ENCODE assay signal across 9 cellular contexts in the genomic region with DNA sequence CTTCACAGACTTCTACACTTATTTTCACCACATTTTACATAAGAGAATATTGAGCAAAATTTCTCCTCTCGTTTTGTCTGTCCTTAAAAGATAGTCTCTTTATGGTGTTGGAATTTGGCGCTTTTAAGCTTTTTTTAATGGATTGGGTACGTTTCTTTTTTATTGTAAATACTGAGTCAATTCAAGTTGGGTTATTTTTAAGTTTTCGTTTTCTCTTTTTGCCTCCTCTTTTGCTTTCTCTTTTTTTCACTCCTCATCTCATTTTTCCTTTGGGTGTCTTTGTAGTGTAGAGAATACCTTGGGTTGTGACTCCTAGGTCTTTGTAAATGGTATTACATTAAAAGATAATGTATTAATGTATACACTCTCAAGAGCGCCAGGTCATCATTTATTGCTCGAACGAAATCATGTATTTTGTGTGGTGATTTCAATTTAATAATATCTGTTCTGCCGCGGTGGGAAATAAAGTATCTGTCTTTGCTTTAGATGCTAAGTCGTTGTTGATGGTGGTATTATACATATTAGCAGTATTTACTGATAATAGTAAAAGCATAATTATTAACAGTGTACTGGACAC. TPM values are rescaled to one million over a fixed set of nuclear protein-coding genes. Genes with fewer than 3 reads are reported as not detected.
DNase-seq lines count a peak whose midpoint lies in the region; ATAC-seq and TF ChIP-seq lines count a peak whose summit lies in the region.
"Had no signal": no experiment of that assay in that cellular context is flagged by ENCODE, and none has a peak within 500 bp of the region (broad histone marks: within the 10 kb centered on the region; RNA-seq: fewer than 3 reads in every experiment).

No MANE protein-coding gene starts in this region.

- TF ChIP-seq CTCF in 22Rv1 (IDR thresholded peaks at IDR 0.05) (no peak), choroid plexus epithelial cell (conservative IDR thresholded peaks at IDR 0.05; ENCODE audit: low read depth, low read length) (no peak), mucosa of descending colon (IDR thresholded peaks at IDR 0.05) (no peak)

- no peaks in the 10 kb centered on the region for H3K36me3 ChIP-seq in mucosa of descending colon (ENCODE audit: low read depth)

- peak; percentile 1 for DNase-seq in HT-29 (ENCODE audit: low spot score)
- DNase-seq in choroid plexus epithelial cell (ENCODE audit: low read depth): no peak
- DNase-seq in mucosa of descending colon: no peak
- no peak for DNase-seq in activated CD4-positive, CD25-positive, alpha-beta regulatory T cell treated with anti-CD3 and anti-CD28 coated beads, Interleukin-2, amount 50 U/mL, for 72 hours
- no peak for DNase-seq in OCI-M1 (lab: John Stamatoyannopoulos, UW)
- DNase-seq in kidney tubule cell (ENCODE audit: low spot score): no peak
- no peak for DNase-seq in T-helper 9 cell
- DNase-seq: NCI-H2081 treated with DMSO at 0.1 percent for 48 hours had no signal

- no peak for ATAC-seq in mucosa of descending colon

- H3K27ac ChIP-seq in 22Rv1: peak overlapping the region; percentile 65; the same call in 1 of the 2 replicates

- intact Hi-C loops in mucosa of descending colon (cut with DNase I, micrococcal nuclease): no loop called here

- peaks cover 3% of the 10 kb centered on the region for H3K4me1 ChIP-seq in mucosa of descending colon (ENCODE audit: low read depth)

- H3K4me3 ChIP-seq in choroid plexus epithelial cell (ENCODE audit: low read depth, low read length) (peak overlapping the region; percentile 100), mucosa of descending colon (peak overlapping the region; percentile 94)

- no peaks in the 10 kb centered on the region for H3K9me3 ChIP-seq in mucosa of descending colon

RNA-seq across cellular contexts. Expression of gene TMX1, which starts 0.8 kb away (rescaled TPM):
- total RNA-seq in HT-29 (2014; rRNA removed; shearing (Covaris generic)): 20.6 and 22.6 TPM in 2 replicates
- 10 to 100 TPM; 29.9 to 31.9 (median 30.1) TPM for total RNA-seq in mucosa of descending colon
